Comparison of ENCODE assay signal across 1 cellular context in genomic region chr12:68831272-68831671, GRCh38.
TF ChIP-seq lines count a peak whose summit lies in the region.

No MANE protein-coding gene starts in this region.

TF ChIP-seq in GM12878, 131 proteins besides CTCF, POLR2A, EP300 and RAD21 (continued from another document):
- TF ChIP-seq, protein P1, sequence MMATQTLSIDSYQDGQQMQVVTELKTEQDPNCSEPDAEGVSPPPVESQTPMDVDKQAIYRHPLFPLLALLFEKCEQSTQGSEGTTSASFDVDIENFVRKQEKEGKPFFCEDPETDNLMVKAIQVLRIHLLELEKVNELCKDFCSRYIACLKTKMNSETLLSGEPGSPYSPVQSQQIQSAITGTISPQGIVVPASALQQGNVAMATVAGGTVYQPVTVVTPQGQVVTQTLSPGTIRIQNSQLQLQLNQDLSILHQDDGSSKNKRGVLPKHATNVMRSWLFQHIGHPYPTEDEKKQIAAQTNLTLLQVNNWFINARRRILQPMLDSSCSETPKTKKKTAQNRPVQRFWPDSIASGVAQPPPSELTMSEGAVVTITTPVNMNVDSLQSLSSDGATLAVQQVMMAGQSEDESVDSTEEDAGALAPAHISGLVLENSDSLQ (IDR thresholded peaks at IDR 0.05) = 0 out of 2 replicates have a peak, but pooled peaks have one; percentile 35
- TF ChIP-seq CEBPB (IDR thresholded peaks at IDR 0.05; ENCODE audit: borderline replicate concordance in 1 of 2, low read depth in 2 of 2, low read length in 2 of 2) (no peak), MEF2B (IDR thresholded peaks at IDR 0.05; ENCODE audit: partially characterized antibody, poor library complexity, severe bottlenecking) (no peak), ZSCAN29 (IDR thresholded peaks at IDR 0.05) (no peak), POLR2AphosphoS5 (IDR thresholded peaks at IDR 0.05; ENCODE audit: low read length) (peak; percentile 89), POU2F2 (IDR thresholded peaks at IDR 0.05; ENCODE audit: borderline replicate concordance, low read depth, low read length) (peak; percentile 9; the same call in 1 of the 3 replicates), STAT1 (conservative IDR thresholded peaks at IDR 0.05) (no peak)
